ENCODE assay signal across 1 cellular context in the genomic region with DNA sequence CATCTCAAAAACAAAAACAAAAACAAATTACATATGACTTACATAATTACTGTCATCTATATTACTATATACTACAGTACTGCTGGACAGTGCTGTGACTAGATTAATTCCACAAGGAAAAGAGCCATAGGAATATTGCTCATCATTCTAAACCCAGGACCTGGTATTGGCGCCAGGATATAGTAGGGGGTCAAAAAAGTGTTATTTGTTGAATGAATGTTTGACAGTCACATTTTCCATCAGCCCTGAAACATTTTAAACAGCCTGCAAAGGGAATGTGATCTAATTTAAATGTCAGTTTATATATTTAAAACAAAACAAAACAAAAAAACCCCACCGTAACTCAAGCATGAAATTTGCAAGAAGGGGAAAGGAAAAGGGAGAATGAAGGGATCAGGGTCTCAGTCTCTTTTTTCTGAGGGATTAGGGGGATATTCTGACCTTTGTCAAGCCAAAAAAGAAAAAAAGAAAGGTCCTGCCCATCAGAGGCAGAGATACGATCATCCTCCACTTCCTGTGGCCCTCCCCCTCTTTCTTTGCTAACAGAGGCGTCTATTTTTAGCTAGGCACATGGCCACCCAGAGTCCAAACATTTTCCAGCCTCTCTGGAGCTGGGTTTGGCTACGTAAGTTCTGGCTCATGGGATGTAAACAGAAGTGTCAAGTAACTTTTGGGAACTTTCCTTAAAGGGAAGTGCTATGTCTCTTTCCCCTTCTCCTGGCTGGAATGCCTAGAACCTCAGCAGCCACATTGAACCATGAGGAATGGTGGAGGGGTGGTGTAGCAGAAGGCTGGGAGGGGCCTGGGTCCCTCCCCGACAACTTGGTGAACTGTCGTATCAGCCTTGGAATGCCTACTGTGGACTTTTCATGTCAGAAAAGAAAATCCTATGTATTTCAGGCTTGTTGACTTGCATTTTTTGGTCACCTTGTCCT.
TF ChIP-seq lines count a peak whose summit lies in the region.

No MANE protein-coding gene starts in this region.

TF ChIP-seq in K562, 482 proteins besides CTCF, POLR2A, EP300 and RAD21 (continued from another document and continues in another):
- TF ChIP-seq BRF2 (IDR thresholded peaks at IDR 0.05; ENCODE audit: borderline replicate concordance, insufficient read depth, insufficient read length) (no peak), ZNF407 (IDR thresholded peaks at IDR 0.05; ENCODE audit: low read depth) (no peak), TCF7L2 (IDR thresholded peaks at IDR 0.05; ENCODE audit: low read depth, low read length) (no peak), ZBTB43 (CRISPR knock-in tag; IDR thresholded peaks at IDR 0.05) (no peak), ZNF561 (CRISPR knock-in tag; conservative IDR thresholded peaks at IDR 0.05) (no peak), HMGN3 (IDR thresholded peaks at IDR 0.05; ENCODE audit: borderline replicate concordance, extremely low read depth, insufficient read length, low read depth, low read length) (no peak), RB1 (IDR thresholded peaks at IDR 0.05; ENCODE audit: low read depth) (0 out of 2 replicates have a peak, but pooled peaks have one; percentile 11), TCFL5 (CRISPR knock-in tag; conservative IDR thresholded peaks at IDR 0.05) (no peak), RFX7 (CRISPR knock-in tag; IDR thresholded peaks at IDR 0.05) (peak; percentile 68; the same call in 1 of the 2 replicates), TAF1 (IDR thresholded peaks at IDR 0.05; ENCODE audit: control insufficient read depth, extremely low read depth, insufficient read depth, low read length, severe bottlenecking) (peak; percentile 72), GATAD2A (IDR thresholded peaks at IDR 0.05) (peak; percentile 78; the same call in 1 of the 2 replicates), TAF15 (IDR thresholded peaks at IDR 0.05; ENCODE audit: low read depth, low read length) (no peak), ZNF354B (CRISPR knock-in tag; IDR thresholded peaks at IDR 0.05) (no peak), NCOA6 (IDR thresholded peaks at IDR 0.05) (no peak), EHMT2 (IDR thresholded peaks at IDR 0.05) (peak; percentile 23; the same call in 1 of the 2 replicates), TEAD4 (IDR thresholded peaks at IDR 0.05; ENCODE audit: low read length) (peak; percentile 58; the same call in 1 of the 2 replicates), TEAD4 (CRISPR knock-in tag; IDR thresholded peaks at IDR 0.05; ENCODE audit: borderline replicate concordance) (no peak), GTF2A2 (tag; IDR thresholded peaks at IDR 0.05) (peak; percentile 72), CREB5 (CRISPR knock-in tag; IDR thresholded peaks at IDR 0.05) (peak; percentile 10; the same call in 1 of the 2 replicates), RNF2 (IDR thresholded peaks at IDR 0.05) (peak; percentile 97), NR4A1 (CRISPR knock-in tag; IDR thresholded peaks at IDR 0.05) (no peak), NR4A1 (tag; IDR thresholded peaks at IDR 0.05) (peak; percentile 94), MYC (IDR thresholded peaks at IDR 0.05; ENCODE audit: low read depth, low read length) (peak; percentile 98), MYC (CRISPR knock-in tag; IDR thresholded peaks at IDR 0.05; ENCODE audit: borderline replicate concordance, low read depth) (peak; percentile 75), ZNF707 (CRISPR knock-in tag; conservative IDR thresholded peaks at IDR 0.05) (no peak), MTA2 (IDR thresholded peaks at IDR 0.05; ENCODE audit: low read depth) (no peak), SP2 (IDR thresholded peaks at IDR 0.05; ENCODE audit: extremely low read depth, low read depth, low read length, poor library complexity, severe bottlenecking) (no peak), GATA2 (CRISPR knock-in tag; IDR thresholded peaks at IDR 0.05) (peak; percentile 86), PHF20 (IDR thresholded peaks at IDR 0.05; ENCODE audit: partially characterized antibody) (peak; percentile 9), BMI1 (IDR thresholded peaks at IDR 0.05; ENCODE audit: low read length) (no peak), ZBTB17 (CRISPR knock-in tag; IDR thresholded peaks at IDR 0.05) (peak; percentile 79), NCOA2 (IDR thresholded peaks at IDR 0.05; ENCODE audit: partially characterized antibody in 2 of 2) (no peak), DIDO1 (tag; IDR thresholded peaks at IDR 0.05; ENCODE audit: low read depth) (peak; percentile 41; the same call in 1 of the 2 replicates), ZNF75A (CRISPR knock-in tag; IDR thresholded peaks at IDR 0.05) (no peak), XRCC5 (IDR thresholded peaks at IDR 0.05; ENCODE audit: low read depth, low read length) (no peak; the same call in 1 of the 2 replicates), RBM25 (IDR thresholded peaks at IDR 0.05; ENCODE audit: low read depth, low read length, severe bottlenecking) (no peak), GABPB2 (CRISPR knock-in tag; conservative IDR thresholded peaks at IDR 0.05) (no peak), ZNF77 (CRISPR knock-in tag; IDR thresholded peaks at IDR 0.05) (no peak), ADNP (tag; IDR thresholded peaks at IDR 0.05) (no peak), HNRNPK (IDR thresholded peaks at IDR 0.05; ENCODE audit: low read depth, low read length, poor library complexity, severe bottlenecking) (no peak), ZNF512 (tag; IDR thresholded peaks at IDR 0.05) (no peak), CBX2 (IDR thresholded peaks at IDR 0.05; ENCODE audit: insufficient read depth, low read length, poor library complexity, severe bottlenecking) (no peak)
- TF ChIP-seq, protein P1, sequence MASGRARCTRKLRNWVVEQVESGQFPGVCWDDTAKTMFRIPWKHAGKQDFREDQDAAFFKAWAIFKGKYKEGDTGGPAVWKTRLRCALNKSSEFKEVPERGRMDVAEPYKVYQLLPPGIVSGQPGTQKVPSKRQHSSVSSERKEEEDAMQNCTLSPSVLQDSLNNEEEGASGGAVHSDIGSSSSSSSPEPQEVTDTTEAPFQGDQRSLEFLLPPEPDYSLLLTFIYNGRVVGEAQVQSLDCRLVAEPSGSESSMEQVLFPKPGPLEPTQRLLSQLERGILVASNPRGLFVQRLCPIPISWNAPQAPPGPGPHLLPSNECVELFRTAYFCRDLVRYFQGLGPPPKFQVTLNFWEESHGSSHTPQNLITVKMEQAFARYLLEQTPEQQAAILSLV (tag; IDR thresholded peaks at IDR 0.05): no peak
- TF ChIP-seq, protein P2, sequence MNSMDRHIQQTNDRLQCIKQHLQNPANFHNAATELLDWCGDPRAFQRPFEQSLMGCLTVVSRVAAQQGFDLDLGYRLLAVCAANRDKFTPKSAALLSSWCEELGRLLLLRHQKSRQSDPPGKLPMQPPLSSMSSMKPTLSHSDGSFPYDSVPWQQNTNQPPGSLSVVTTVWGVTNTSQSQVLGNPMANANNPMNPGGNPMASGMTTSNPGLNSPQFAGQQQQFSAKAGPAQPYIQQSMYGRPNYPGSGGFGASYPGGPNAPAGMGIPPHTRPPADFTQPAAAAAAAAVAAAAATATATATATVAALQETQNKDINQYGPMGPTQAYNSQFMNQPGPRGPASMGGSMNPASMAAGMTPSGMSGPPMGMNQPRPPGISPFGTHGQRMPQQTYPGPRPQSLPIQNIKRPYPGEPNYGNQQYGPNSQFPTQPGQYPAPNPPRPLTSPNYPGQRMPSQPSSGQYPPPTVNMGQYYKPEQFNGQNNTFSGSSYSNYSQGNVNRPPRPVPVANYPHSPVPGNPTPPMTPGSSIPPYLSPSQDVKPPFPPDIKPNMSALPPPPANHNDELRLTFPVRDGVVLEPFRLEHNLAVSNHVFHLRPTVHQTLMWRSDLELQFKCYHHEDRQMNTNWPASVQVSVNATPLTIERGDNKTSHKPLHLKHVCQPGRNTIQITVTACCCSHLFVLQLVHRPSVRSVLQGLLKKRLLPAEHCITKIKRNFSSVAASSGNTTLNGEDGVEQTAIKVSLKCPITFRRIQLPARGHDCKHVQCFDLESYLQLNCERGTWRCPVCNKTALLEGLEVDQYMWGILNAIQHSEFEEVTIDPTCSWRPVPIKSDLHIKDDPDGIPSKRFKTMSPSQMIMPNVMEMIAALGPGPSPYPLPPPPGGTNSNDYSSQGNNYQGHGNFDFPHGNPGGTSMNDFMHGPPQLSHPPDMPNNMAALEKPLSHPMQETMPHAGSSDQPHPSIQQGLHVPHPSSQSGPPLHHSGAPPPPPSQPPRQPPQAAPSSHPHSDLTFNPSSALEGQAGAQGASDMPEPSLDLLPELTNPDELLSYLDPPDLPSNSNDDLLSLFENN (IDR thresholded peaks at IDR 0.05; ENCODE audit: low read depth in 2 of 2, low read length in 2 of 2): no peak; a peak in 1 of 4 replicates
